11 cellular contexts compared by ENCODE assay signal in genomic region chr5:125961150-125961549, GRCh38.
A peak's percentile ranks its signal among the peaks of the same experiment; 100 is the strongest.
DNase-seq lines count a peak whose midpoint lies in the region; ATAC-seq and TF ChIP-seq lines count a peak whose summit lies in the region.
"Had no signal": no experiment of that assay in that cellular context is flagged by ENCODE, and none has a peak within 500 bp of the region (broad histone marks: within the 10 kb centered on the region; RNA-seq: fewer than 3 reads in every experiment).

No MANE protein-coding gene starts in this region.

- H3K36me3 ChIP-seq in BLaER1 treated with 17β-estradiol and CSF1 and Interleukin-3, amounts not matched to agents 10 nM and 100 nM = no peaks in the 10 kb centered on the region
- no peaks in the 10 kb centered on the region for H3K36me3 ChIP-seq in lower lobe of right lung

- ATAC-seq in GM19324 (IDR thresholded peaks at IDR 0.05; ENCODE audit: low FRiP score, unreplicated experiment) = peak; percentile 95
- ATAC-seq in HG02763 (IDR thresholded peaks at IDR 0.05; ENCODE audit: unreplicated experiment) = peak; percentile 99
- ATAC-seq in HG03558 (IDR thresholded peaks at IDR 0.05; ENCODE audit: extremely low read depth, unreplicated experiment) = peak; percentile 98
- no peak for ATAC-seq in lower lobe of right lung
- ATAC-seq in Right ventricle myocardium inferior = no peak

- TF ChIP-seq CTCF in lower lobe of right lung (IDR thresholded peaks at IDR 0.05) = no peak

- H3K27me3 ChIP-seq in BLaER1 treated with 17β-estradiol and CSF1 and Interleukin-3, amounts not matched to agents 10 nM and 100 nM = no peaks in the 10 kb centered on the region
- no peaks in the 10 kb centered on the region for H3K27me3 ChIP-seq in lower lobe of right lung (ENCODE audit: low read depth)

- no peaks in the 10 kb centered on the region for H4K20me1 ChIP-seq in BLaER1 treated with 17β-estradiol and CSF1 and Interleukin-3, amounts not matched to agents 10 nM and 100 nM

- no peak overlapping the region for H3K9ac ChIP-seq in BLaER1 treated with 17β-estradiol and CSF1 and Interleukin-3, amounts not matched to agents 10 nM and 100 nM

- peak overlapping the region in 9 of 11 experiments; percentile 4 to 40 (median 18); a peak in 13 of 22 replicates for H3K4me2 ChIP-seq in BLaER1 treated with 17β-estradiol and CSF1 and Interleukin-3, amounts not matched to agents 10 nM and 100 nM

- DNase-seq in NCI-H748 (lab: John Stamatoyannopoulos, UW; ENCODE audit: unreplicated experiment) (no peak), lower lobe of right lung (no peak), midbrain (lab: John Stamatoyannopoulos, UW) (no peak), Right ventricle myocardium inferior (ENCODE audit: missing footprints) (no peak)
- DNase-seq: activated gamma-delta T cell treated with Interleukin-2 at 50 U/mL for 16 hours; NCI-H748 treated with DMSO at 0.1 percent for 48 hours; stimulated activated CD4-positive, alpha-beta T cell treated with anti-CD3 and anti-CD28 coated beads, Interleukin-4, amount 100 ng/mL, for 24 hours had no signal

- H3K4me1 ChIP-seq in BLaER1 treated with 17β-estradiol and CSF1 and Interleukin-3, amounts not matched to agents 10 nM and 100 nM = peaks cover 0 to 19% (median 9%) of the 10 kb centered on the region in 10 experiments; a peak in 14 of 20 replicates
- H3K4me1 ChIP-seq in lower lobe of right lung = no peaks in the 10 kb centered on the region

- H3K4me3 ChIP-seq in BLaER1 treated with 17β-estradiol and CSF1 and Interleukin-3, amounts not matched to agents 10 nM and 100 nM = no peak overlapping the region
- no peak overlapping the region for H3K4me3 ChIP-seq in lower lobe of right lung

- H3K9me3 ChIP-seq in BLaER1 treated with 17β-estradiol and CSF1 and Interleukin-3, amounts not matched to agents 10 nM and 100 nM (replicated peaks in 1 of 11) = peaks cover 0 to 8% (median 0%) of the 10 kb centered on the region in 11 experiments; a peak in 3 of 22 replicates
- no peaks in the 10 kb centered on the region for H3K9me3 ChIP-seq in lower lobe of right lung

- H3K27ac ChIP-seq in BLaER1 treated with 17β-estradiol and CSF1 and Interleukin-3, amounts not matched to agents 10 nM and 100 nM = peak overlapping the region in 1 of 11 experiments; percentile 3; a peak in 1 of 22 replicates
- no peak overlapping the region for H3K27ac ChIP-seq in lower lobe of right lung

- intact Hi-C loops in lower lobe of right lung (cut with DNase I) = no loop called here
- intact Hi-C loops in Right ventricle myocardium inferior (cut with DNase I) = no loop called here

Comparison
In these comparisons a context has a peak if more than half of its experiments do, and no peak if none do; other contexts are left out.
1. ATAC-seq: peak in GM19324 (single experiment), HG02763 (single experiment) and HG03558 (single experiment); none in lower lobe of right lung (0 of 2) and Right ventricle myocardium inferior (single experiment).